ENCODE assay signal across 22 cellular contexts in the genomic region with DNA sequence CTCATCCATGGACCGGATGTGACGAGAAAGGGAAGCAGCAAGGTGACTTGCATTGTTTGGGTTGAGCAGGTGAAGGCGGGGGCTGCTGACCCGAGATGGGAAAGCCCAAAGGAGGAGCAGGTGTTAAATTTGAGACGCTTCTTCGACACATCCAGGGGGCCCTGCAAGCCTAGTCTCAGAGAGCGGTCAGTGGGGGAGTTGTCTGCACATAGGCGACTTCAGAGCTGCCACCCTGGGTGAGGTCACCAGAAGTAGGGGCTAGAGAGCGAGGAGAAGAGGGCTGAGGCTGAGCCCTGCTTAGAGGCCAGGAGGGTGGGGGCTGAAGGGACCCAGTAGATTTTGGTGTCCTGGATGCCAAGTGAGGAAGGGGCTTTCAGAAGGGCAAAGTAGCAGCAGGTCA.
A peak's percentile ranks its signal among the peaks of the same experiment; 100 is the strongest.
DNase-seq lines count a peak whose midpoint lies in the region; TF ChIP-seq lines count a peak whose summit lies in the region.
"Had no signal": no experiment of that assay in that cellular context is flagged by ENCODE, and none has a peak within 500 bp of the region (broad histone marks: within the 10 kb centered on the region; RNA-seq: fewer than 3 reads in every experiment).

No MANE protein-coding gene starts in this region.

- no peaks in the 10 kb centered on the region for H3K4me1 Mint-ChIP-seq in activated naive CD4-positive, alpha-beta T cell treated with anti-CD3 and anti-CD28 coated beads, Interleukin-2, amount 50 U/mL, for 24 hours
- H3K4me1 Mint-ChIP-seq in activated T-helper 1 cell treated with anti-CD3 and anti-CD28 coated beads, Interleukin-12 subunit alpha, Interleukin-12 subunit beta, Interleukin-2, Interleukin-4 antibody, amounts not matched to agents 30 ng/mL and 10 ng/mL and 1 ng/mL, durations not matched to agents 14 hours and 24 hours and 36 hours (ENCODE audit: low read depth), result no peaks in the 10 kb centered on the region
- peaks cover 24% of the 10 kb centered on the region for H3K4me1 Mint-ChIP-seq in nephron

- TF ChIP-seq CTCF in nephron (IDR thresholded peaks at IDR 0.05; ENCODE audit: unreplicated experiment in 3 of 3), result no peak

- no peaks in the 10 kb centered on the region for H3K27me3 Mint-ChIP-seq in activated naive CD4-positive, alpha-beta T cell treated with anti-CD3 and anti-CD28 coated beads, Interleukin-2, amount 50 U/mL, for 24 hours
- H3K27me3 Mint-ChIP-seq in activated T-helper 1 cell treated with anti-CD3 and anti-CD28 coated beads, Interleukin-12 subunit alpha, Interleukin-12 subunit beta, Interleukin-2, Interleukin-4 antibody, amounts not matched to agents 30 ng/mL and 10 ng/mL and 1 ng/mL, durations not matched to agents 14 hours and 24 hours and 36 hours (ENCODE audit: insufficient read depth), result no peaks in the 10 kb centered on the region
- no peaks in the 10 kb centered on the region for H3K27me3 Mint-ChIP-seq in nephron (ENCODE audit: low read depth)
- H3K27me3 Mint-ChIP-seq: B cell had no signal

- peak overlapping the region; percentile 41 for H3K27ac Mint-ChIP-seq in activated naive CD4-positive, alpha-beta T cell treated with anti-CD3 and anti-CD28 coated beads, Interleukin-2, amount 50 U/mL, for 24 hours
- peak overlapping the region; percentile 55 for H3K27ac Mint-ChIP-seq in activated T-helper 1 cell treated with anti-CD3 and anti-CD28 coated beads, Interleukin-12 subunit alpha, Interleukin-12 subunit beta, Interleukin-2, Interleukin-4 antibody, amounts not matched to agents 30 ng/mL and 10 ng/mL and 1 ng/mL, durations not matched to agents 14 hours and 24 hours and 36 hours
- peak overlapping the region; percentile 44 to 72 (median 59) for H3K27ac Mint-ChIP-seq in nephron
- H3K27ac Mint-ChIP-seq: B cell, HFFc6 had no signal

- intact Hi-C loops in activated T-helper 1 cell treated with anti-CD3 and anti-CD28 coated beads, Interleukin-12 subunit alpha, Interleukin-12 subunit beta, Interleukin-2, Interleukin-4 antibody, amounts not matched to agents 30 ng/mL and 10 ng/mL and 1 ng/mL, durations not matched to agents 14 hours and 24 hours and 36 hours (cut with micrococcal nuclease), result no loop called here

- peaks cover 7% of the 10 kb centered on the region for H3K36me3 Mint-ChIP-seq in activated naive CD4-positive, alpha-beta T cell treated with anti-CD3 and anti-CD28 coated beads, Interleukin-2, amount 50 U/mL, for 24 hours
- peaks cover 17% of the 10 kb centered on the region for H3K36me3 Mint-ChIP-seq in activated T-helper 1 cell treated with anti-CD3 and anti-CD28 coated beads, Interleukin-12 subunit alpha, Interleukin-12 subunit beta, Interleukin-2, Interleukin-4 antibody, amounts not matched to agents 30 ng/mL and 10 ng/mL and 1 ng/mL, durations not matched to agents 14 hours and 24 hours and 36 hours (ENCODE audit: low read depth)
- peaks cover 26% of the 10 kb centered on the region for H3K36me3 Mint-ChIP-seq in nephron (ENCODE audit: low read depth)

- no peaks in the 10 kb centered on the region for H3K9me3 Mint-ChIP-seq in activated naive CD4-positive, alpha-beta T cell treated with anti-CD3 and anti-CD28 coated beads, Interleukin-2, amount 50 U/mL, for 24 hours
- H3K9me3 Mint-ChIP-seq in activated T-helper 1 cell treated with anti-CD3 and anti-CD28 coated beads, Interleukin-12 subunit alpha, Interleukin-12 subunit beta, Interleukin-2, Interleukin-4 antibody, amounts not matched to agents 30 ng/mL and 10 ng/mL and 1 ng/mL, durations not matched to agents 14 hours and 24 hours and 36 hours, result no peaks in the 10 kb centered on the region
- H3K9me3 Mint-ChIP-seq in nephron, result no peaks in the 10 kb centered on the region
- H3K9me3 Mint-ChIP-seq: HFFc6 had no signal

- DNase-seq in activated naive CD4-positive, alpha-beta T cell treated with anti-CD3 and anti-CD28 coated beads, Interleukin-2, amount 50 U/mL, for 16 hours, result no peak
- DNase-seq in activated T-helper 1 cell treated with anti-CD3 and anti-CD28 coated beads, Interleukin-12 subunit alpha, Interleukin-12 subunit beta, Interleukin-2, Interleukin-4 antibody, amounts not matched to agents 30 ng/mL and 10 ng/mL and 1 ng/mL, durations not matched to agents 14 hours and 24 hours and 36 hours (ENCODE audit: low spot score), result no peak
- DNase-seq in inferior parietal cortex (ENCODE audit: extremely low spot score) (no peak), DMS114 treated with DMSO at 0.1 percent for 48 hours (lab: John Stamatoyannopoulos, UW; ENCODE audit: unreplicated experiment) (no peak), NCI-H2227 treated with DMSO at 0.1 percent for 48 hours (lab: John Stamatoyannopoulos, UW) (no peak), NOMO-1 treated with DMSO at 0.1 percent for 48 hours (lab: John Stamatoyannopoulos, UW; ENCODE audit: unreplicated experiment) (no peak)
- DNase-seq: DMS53; H7; HFFc6; NCI-H1105 treated with DMSO at 0.1 percent for 48 hours; NCI-H146; NCI-H1930; NCI-H2107; NCI-H446 treated with DMSO at 0.1 percent for 48 hours; NCI-H526; NCI-H82; NK-92 treated with Interleukin-12 subunit alpha and Interleukin-12 subunit beta, amount 100 ng/mL, for 24 hours; RPMI8226; SHP77 had no signal

- H3K4me3 Mint-ChIP-seq in activated naive CD4-positive, alpha-beta T cell treated with anti-CD3 and anti-CD28 coated beads, Interleukin-2, amount 50 U/mL, for 24 hours, result no peak overlapping the region
- H3K4me3 Mint-ChIP-seq in activated T-helper 1 cell treated with anti-CD3 and anti-CD28 coated beads, Interleukin-12 subunit alpha, Interleukin-12 subunit beta, Interleukin-2, Interleukin-4 antibody, amounts not matched to agents 30 ng/mL and 10 ng/mL and 1 ng/mL, durations not matched to agents 14 hours and 24 hours and 36 hours, result no peak overlapping the region
- H3K4me3 Mint-ChIP-seq in nephron, result peak overlapping the region in 1 of 3 experiments; percentile 28
- H3K4me3 Mint-ChIP-seq: B cell, HFFc6 had no signal
